19 cellular contexts compared by ENCODE assay signal in genomic region chr6:168037856-168038255, GRCh38. TPM values are rescaled to one million over a fixed set of nuclear protein-coding genes. Genes with fewer than 3 reads are reported as not detected.
DNase-seq lines count a peak whose midpoint lies in the region; ATAC-seq and TF ChIP-seq lines count a peak whose summit lies in the region.
"Had no signal": no experiment of that assay in that cellular context is flagged by ENCODE, and none has a peak within 500 bp of the region (broad histone marks: within the 10 kb centered on the region; RNA-seq: fewer than 3 reads in every experiment).

No MANE protein-coding gene starts in this region.

- no TSS peak for BruUV-seq in MCF 10A (replicated peaks; lab: Mats Ljungman, UMichigan)
- no TSS peak for BruUV-seq in mammary epithelial cell (replicated peaks; lab: Mats Ljungman, UMichigan)

- H3K36me3 ChIP-seq in breast epithelium (no peaks in the 10 kb centered on the region), HEK293 (ENCODE audit: control insufficient read depth in 2 of 2, insufficient read depth in 1 of 2, low read length in 2 of 2) (peaks cover 0 to 3% of the 10 kb centered on the region in 2 experiments; a peak in 1 of 3 replicates), mammary epithelial cell (ENCODE audit: insufficient read depth, low read length) (no peaks in the 10 kb centered on the region), gastrocnemius medialis (no peaks in the 10 kb centered on the region)

- WGBS in mammary epithelial cell (ENCODE audit: low coverage, missing lambda C conversion rate): 26% methylated on average over 5 of the region's 5 CpGs

- H3K27ac ChIP-seq in breast epithelium (peak overlapping the region; percentile 36 to 53), HEK293 (ENCODE audit: extremely low read depth, low read depth, low read length) (no peak overlapping the region), mammary epithelial cell (ENCODE audit: insufficient read depth, low read depth, low read length) (no peak overlapping the region), gastrocnemius medialis (peak overlapping the region; percentile 57 to 78 (median 73)), RWPE1 (no peak overlapping the region)
- H3K27ac ChIP-seq: A549 had no signal

- no peak overlapping the region for H3K9ac ChIP-seq in mammary epithelial cell (ENCODE audit: insufficient read depth, low read length)

- H3K9me3 ChIP-seq in breast epithelium (peaks cover 19 to 34% of the 10 kb centered on the region in 2 donors), HEK293 (ENCODE audit: control insufficient read depth, insufficient read depth, low read depth, low read length) (no peaks in the 10 kb centered on the region), mammary epithelial cell (replicated peaks; ENCODE audit: insufficient read depth, low read length) (peaks cover 25% of the 10 kb centered on the region), gastrocnemius medialis (no peaks in the 10 kb centered on the region)

- intact Hi-C loops in breast epithelium (cut with DNase I; ENCODE audit: low total_unique reads): no loop called here
- intact Hi-C loops in MCF 10A (cut with micrococcal nuclease): no loop called here
- intact Hi-C loops in mammary epithelial cell (cut with micrococcal nuclease): no loop called here
- intact Hi-C loops in gastrocnemius medialis (cut with DNase I; ENCODE audit: low total_unique reads): no loop called here

- H3K36me3 Mint-ChIP-seq in MCF 10A (ENCODE audit: insufficient read depth, unreplicated experiment): no peaks in the 10 kb centered on the region

- POLR2A ChIA-PET in MCF 10A (lab: Yijun Ruan, JAX): no interaction called here
- POLR2A ChIA-PET in HEK293 (lab: Yijun Ruan, JAX): no interaction called here
- POLR2A ChIA-PET in RWPE1 (lab: Yijun Ruan, JAX; ENCODE audit: low non-redundant PET): no interaction called here

- CTCF ChIA-PET in MCF 10A (lab: Yijun Ruan, JAX): interaction anchor here (0.6 kb wide), 1 partner anchor 850 kb away, joined by 6 read pairs; no protein-coding TSS in a partner anchor
- CTCF ChIA-PET in HEK293 (lab: Yijun Ruan, JAX): interaction anchor here (0.6 to 1.3 kb wide), 2 partner anchors 23 to 67 kb away, joined by 3 to 4 read pairs; no protein-coding TSS in a partner anchor
- CTCF ChIA-PET in mammary epithelial cell (lab: Charles Lee; ENCODE audit: low non-redundant PET): no interaction called here
- CTCF ChIA-PET in RWPE1 (lab: Yijun Ruan, JAX): no interaction called here

- TF ChIP-seq CTCF in breast epithelium (IDR thresholded peaks at IDR 0.05) (no peak), MCF 10A (IDR thresholded peaks at IDR 0.05; ENCODE audit: unreplicated experiment) (no peak), HEK293 (tag by site-specific recombination; IDR thresholded peaks at IDR 0.05) (no peak), mammary epithelial cell (conservative IDR thresholded peaks at IDR 0.05 in 1 of 2, IDR thresholded peaks at IDR 0.05 in 1 of 2; ENCODE audit: extremely low read depth in 1 of 2, insufficient read depth in 1 of 2, low read depth in 1 of 2, low read length in 2 of 2) (no peak), gastrocnemius medialis (IDR thresholded peaks at IDR 0.05 in 4 of 5, conservative IDR thresholded peaks at IDR 0.05 in 1 of 5) (no peak), RWPE1 (conservative IDR thresholded peaks at IDR 0.05; ENCODE audit: low read depth) (no peak)

- H3K4me3 ChIP-seq in breast epithelium: no peak overlapping the region
- no peak overlapping the region for H3K4me3 ChIP-seq in HEK293 (ENCODE audit: low read depth, low read length)
- no peak overlapping the region for H3K4me3 ChIP-seq in mammary epithelial cell (replicated peaks in 1 of 3; ENCODE audit: insufficient read depth in 1 of 3, low read depth in 2 of 3, low read length in 3 of 3)
- no peak overlapping the region for H3K4me3 ChIP-seq in gastrocnemius medialis
- H3K4me3 ChIP-seq: A549 had no signal

- H3K27me3 ChIP-seq in breast epithelium: no peaks in the 10 kb centered on the region
- no peaks in the 10 kb centered on the region for H3K27me3 ChIP-seq in mammary epithelial cell (ENCODE audit: insufficient read depth, low read length)
- H3K27me3 ChIP-seq in gastrocnemius medialis: peaks cover 0 to 7% (median 6%) of the 10 kb centered on the region in 3 donors

- H3K9me3 Mint-ChIP-seq in MCF 10A (ENCODE audit: unreplicated experiment): no peaks in the 10 kb centered on the region

- ATAC-seq in gastrocnemius medialis: no peak
- no peak for ATAC-seq in GM18867 (IDR thresholded peaks at IDR 0.05; ENCODE audit: unreplicated experiment)
- ATAC-seq: A549, Panc1, SK-N-SH treated with all-trans-retinoic acid at 6 μM for 48 hours had no signal

- no peaks in the 10 kb centered on the region for H3K27me3 Mint-ChIP-seq in MCF 10A (ENCODE audit: insufficient read depth, unreplicated experiment)

- in situ Hi-C loops in mammary epithelial cell (cut with MboI; ENCODE audit: low sequenced_read_pairs in 2 of 2): no loop called here
- in situ Hi-C loops in gastrocnemius medialis (cut with MboI; ENCODE audit: low sequenced_read_pairs in 4 of 4): no loop called here

- TF ChIP-seq POLR2A in breast epithelium (IDR thresholded peaks at IDR 0.05) (no peak), gastrocnemius medialis (IDR thresholded peaks at IDR 0.05) (no peak)

- no peaks in the 10 kb centered on the region for H3K4me1 ChIP-seq in breast epithelium
- peaks cover 2% of the 10 kb centered on the region; the same call in 1 of the 2 replicates for H3K4me1 ChIP-seq in HEK293 (ENCODE audit: control insufficient read depth, insufficient read depth, low read length)
- H3K4me1 ChIP-seq in mammary epithelial cell (ENCODE audit: insufficient read depth, low read length): peaks cover 13% of the 10 kb centered on the region
- H3K4me1 ChIP-seq in gastrocnemius medialis: peaks cover 7% of the 10 kb centered on the region in 2 donors

- no peak for DNase-seq in breast epithelium (ENCODE audit: low spot score in 2 of 2)
- DNase-seq in MCF 10A (ENCODE audit: unreplicated experiment): no peak
- peak; percentile 10 for DNase-seq in mammary epithelial cell
- no peak for DNase-seq in gastrocnemius medialis
- DNase-seq in NCI-H524 treated with DMSO at 0.1 percent for 48 hours (lab: John Stamatoyannopoulos, UW): no peak
- DNase-seq in RWPE1 (ENCODE audit: low spot score): no peak
- DNase-seq: C1 segment of cervical spinal cord, H7, IMR-90, Karpas-422, NCI-H1105, NCI-H1694, NCI-H82, SHP77 had no signal

- H3K4me3 Mint-ChIP-seq in MCF 10A (ENCODE audit: unreplicated experiment): no peak overlapping the region

- H4K20me1 ChIP-seq in mammary epithelial cell (ENCODE audit: insufficient read depth, low read length): no peaks in the 10 kb centered on the region

- peaks cover 16% of the 10 kb centered on the region for H3K4me1 Mint-ChIP-seq in MCF 10A (ENCODE audit: insufficient read depth, unreplicated experiment)

- H3K27ac Mint-ChIP-seq in MCF 10A (ENCODE audit: low read depth, unreplicated experiment): no peak overlapping the region

- H3K4me2 ChIP-seq in mammary epithelial cell (ENCODE audit: insufficient read depth, low read depth, low read length): no peak overlapping the region
- H3K4me2 ChIP-seq: A549 had no signal

- dilution Hi-C loops in mammary epithelial cell (cut with HindIII; ENCODE audit: low sequenced_read_pairs): no loop called here

- H2AFZ ChIP-seq in mammary epithelial cell (ENCODE audit: low read depth, low read length): no peak overlapping the region

- H3K79me2 ChIP-seq in mammary epithelial cell (ENCODE audit: insufficient read depth, low read length): no peaks in the 10 kb centered on the region

TF ChIP-seq in HEK293, 187 proteins besides CTCF, POLR2A, EP300 and RAD21:
- no peak for TF ChIP-seq ZNF76 (tag by site-specific recombination; IDR thresholded peaks at IDR 0.05; ENCODE audit: borderline replicate concordance, low read depth)
- no peak for TF ChIP-seq ZNF174 (tag by site-specific recombination; IDR thresholded peaks at IDR 0.05)
- TF ChIP-seq ZNF18 (tag by site-specific recombination; IDR thresholded peaks at IDR 0.05): 0 out of 2 replicates have a peak, but pooled peaks have one; percentile 18

RNA-seq across cellular contexts. Expression of gene KIF25, which starts 40.4 kb away (rescaled TPM):
- under 1 TPM in 1 of 3 donors, not detected in 2; 0.66 TPM for total RNA-seq in breast epithelium
- not detected in 2 replicates for total RNA-seq in MCF 10A (2022)
- not detected for total RNA-seq in mammary epithelial cell
- not detected for polyA plus RNA-seq in mammary epithelial cell
- polyA minus RNA-seq in mammary epithelial cell: not detected
- 1 to 10 TPM in 1 of 4 donors, under 1 TPM in 1, not detected in 2; 0.16 to 1.0 TPM for total RNA-seq in gastrocnemius medialis
- total RNA-seq: IMR-90 had no signal
- polyA plus RNA-seq: IMR-90 had no signal

RNA-seq across cellular contexts. Expression of gene FRMD1, which starts 41.2 kb away (rescaled TPM):
- under 1 TPM; 0.29 to 0.96 (median 0.66) TPM for total RNA-seq in breast epithelium
- total RNA-seq in MCF 10A (2022): not detected in 2 replicates
- not detected for total RNA-seq in mammary epithelial cell
- polyA plus RNA-seq in mammary epithelial cell: 0.01 TPM
- polyA minus RNA-seq in mammary epithelial cell: not detected
- under 1 TPM in 2 of 4 donors, not detected in 2; 0.04 to 0.12 TPM for total RNA-seq in gastrocnemius medialis
- total RNA-seq: H7, IMR-90 had no signal
- polyA plus RNA-seq: A549, IMR-90 had no signal

Comparison
In these comparisons a context has a peak if more than half of its experiments do, and no peak if none do; other contexts are left out.
1. H3K27ac ChIP-seq: peak in breast epithelium (2 of 2) and gastrocnemius medialis (4 of 4); none in HEK293 (single experiment), mammary epithelial cell (single experiment) and RWPE1 (single experiment).
2. CTCF ChIA-PET loops: an anchor here in MCF 10A (0.6 kb wide) and HEK293 (0.6 to 1.3 kb wide); none called in mammary epithelial cell and RWPE1.